Comparison of ENCODE assay signal across 8 cellular contexts in genomic region chr3:39147374-39147709, GRCh38. TPM values are rescaled to one million over a fixed set of nuclear protein-coding genes. Genes with fewer than 3 reads are reported as not detected.
A peak's percentile ranks its signal among the peaks of the same experiment; 100 is the strongest.
DNase-seq lines count a peak whose midpoint lies in the region; ATAC-seq and TF ChIP-seq lines count a peak whose summit lies in the region.

No MANE protein-coding gene starts in this region.

- H3K4me3 ChIP-seq in AG04449 (ENCODE audit: low read depth, low read length) (peak overlapping the region; percentile 32), GM23248 (peak overlapping the region; percentile 48), mesodermal cell (ENCODE audit: extremely low read depth, insufficient read depth, low read length, poor library complexity, severe bottlenecking) (peak overlapping the region; percentile 12)

- H3K9ac ChIP-seq in GM23248 = peak overlapping the region; percentile 98

- CTCF ChIA-PET in AG04449 (lab: Yijun Ruan, JAX) = interaction anchor here (2.0 to 3.5 kb wide), 3 partner anchors 21 to 145 kb away, joined by 5 to 26 read pairs (median 12); no protein-coding TSS in a partner anchor

- no peaks in the 10 kb centered on the region; the same call in 1 of the 2 replicates for H4K20me1 ChIP-seq in GM23248 (ENCODE audit: insufficient read depth)

- peaks cover 100% of the 10 kb centered on the region for H3K36me3 Mint-ChIP-seq in activated T-helper 2 cell treated with anti-CD3 and anti-CD28 coated beads, Interferon-gamma antibody, Interleukin-2, Interleukin-4, amounts not matched to agents 10 μg/mL and 5 μg/mL and 100 μg/mL, durations not matched to agents 14 hours and 24 hours and 36 hours (ENCODE audit: low read depth)

- DNase-seq in AG04449 (ENCODE audit: low read depth, low spot score) (no peak), GM23248 (no peak), NCI-H2029 treated with DMSO at 0.1 percent for 48 hours (lab: John Stamatoyannopoulos, UW) (no peak), Ammon's horn (ENCODE audit: low spot score) (no peak), left lobe of liver (ENCODE audit: low spot score) (no peak)
- DNase-seq in activated T-helper 2 cell treated with anti-CD3 and anti-CD28 coated beads, Interferon-gamma antibody, Interleukin-2, Interleukin-4, amounts not matched to agents 10 μg/mL and 5 μg/mL and 100 μg/mL, durations not matched to agents 14 hours and 24 hours and 36 hours (ENCODE audit: low spot score) = no peak
- DNase-seq in stimulated activated CD4-positive, alpha-beta T cell treated with anti-CD3 and anti-CD28 coated beads, Interleukin-4, amount 100 ng/mL, for 4 hours = no peak

- H3K36me3 ChIP-seq in GM23248 (ENCODE audit: low read depth) (peaks cover 31% of the 10 kb centered on the region), mesodermal cell (ENCODE audit: control insufficient read depth, insufficient read depth, low read length) (peaks cover 54% of the 10 kb centered on the region)

- peak overlapping the region; percentile 94 for H3K27ac Mint-ChIP-seq in activated T-helper 2 cell treated with anti-CD3 and anti-CD28 coated beads, Interferon-gamma antibody, Interleukin-2, Interleukin-4, amounts not matched to agents 10 μg/mL and 5 μg/mL and 100 μg/mL, durations not matched to agents 14 hours and 24 hours and 36 hours

- peaks cover 62% of the 10 kb centered on the region for H3K4me1 ChIP-seq in GM23248 (ENCODE audit: insufficient read depth)
- peaks cover 66% of the 10 kb centered on the region for H3K4me1 ChIP-seq in mesodermal cell (ENCODE audit: control insufficient read depth, insufficient read depth, low read length, poor library complexity, severe bottlenecking)

- no peak for TF ChIP-seq CTCF in AG04449 (IDR thresholded peaks at IDR 0.05; ENCODE audit: insufficient read depth, low read length, missing control alignments)

- H3K9me3 ChIP-seq in GM23248 (ENCODE audit: low read depth) (no peaks in the 10 kb centered on the region), mesodermal cell (ENCODE audit: control insufficient read depth, low read length) (no peaks in the 10 kb centered on the region)

- WGBS in GM23248 (ENCODE audit: low coverage in 1 of 2, low lambda C conversion rate in 2 of 2, missing lambda C conversion rate in 2 of 2), 2 experiments = 4 to 13% methylated on average over 5 of the region's 5 CpGs
- WGBS in mesodermal cell (ENCODE audit: insufficient coverage in 2 of 2), 2 experiments = 48 to 56% methylated on average over 5 of the region's 5 CpGs

- peak overlapping the region; percentile 99 for H3K27ac ChIP-seq in GM23248
- H3K27ac ChIP-seq in mesodermal cell (ENCODE audit: low read depth, low read length, severe bottlenecking) = peak overlapping the region; percentile 100

- in situ Hi-C loops in GM23248 (cut with MboI) = no loop called here

- peak overlapping the region; percentile 89 for H3K4me3 Mint-ChIP-seq in activated T-helper 2 cell treated with anti-CD3 and anti-CD28 coated beads, Interferon-gamma antibody, Interleukin-2, Interleukin-4, amounts not matched to agents 10 μg/mL and 5 μg/mL and 100 μg/mL, durations not matched to agents 14 hours and 24 hours and 36 hours (ENCODE audit: low read depth)

- no peak overlapping the region; the same call in 1 of the 2 replicates for H2AFZ ChIP-seq in GM23248

- no peaks in the 10 kb centered on the region for H3K9me2 ChIP-seq in GM23248 (ENCODE audit: insufficient read depth)

- H3K9me3 Mint-ChIP-seq in activated T-helper 2 cell treated with anti-CD3 and anti-CD28 coated beads, Interferon-gamma antibody, Interleukin-2, Interleukin-4, amounts not matched to agents 10 μg/mL and 5 μg/mL and 100 μg/mL, durations not matched to agents 14 hours and 24 hours and 36 hours = no peaks in the 10 kb centered on the region

- H3K27me3 Mint-ChIP-seq in activated T-helper 2 cell treated with anti-CD3 and anti-CD28 coated beads, Interferon-gamma antibody, Interleukin-2, Interleukin-4, amounts not matched to agents 10 μg/mL and 5 μg/mL and 100 μg/mL, durations not matched to agents 14 hours and 24 hours and 36 hours (ENCODE audit: low read depth) = no peaks in the 10 kb centered on the region

- intact Hi-C loops in activated T-helper 2 cell treated with anti-CD3 and anti-CD28 coated beads, Interferon-gamma antibody, Interleukin-2, Interleukin-4, amounts not matched to agents 10 μg/mL and 5 μg/mL and 100 μg/mL, durations not matched to agents 14 hours and 24 hours and 36 hours (cut with micrococcal nuclease) = no loop called here

- no peak for ATAC-seq in left lobe of liver

- peak overlapping the region; percentile 88 for H3K4me2 ChIP-seq in GM23248 (ENCODE audit: unreplicated experiment)

- H3F3A ChIP-seq in GM23248 (ENCODE audit: insufficient read depth) = peaks cover 67% of the 10 kb centered on the region

- H3K27me3 ChIP-seq in GM23248 (replicated peaks; ENCODE audit: insufficient read depth) = no peaks in the 10 kb centered on the region

- peaks cover 89% of the 10 kb centered on the region for H3K79me2 ChIP-seq in GM23248 (ENCODE audit: insufficient read depth)

- H3K4me1 Mint-ChIP-seq in activated T-helper 2 cell treated with anti-CD3 and anti-CD28 coated beads, Interferon-gamma antibody, Interleukin-2, Interleukin-4, amounts not matched to agents 10 μg/mL and 5 μg/mL and 100 μg/mL, durations not matched to agents 14 hours and 24 hours and 36 hours (ENCODE audit: low read depth) = peaks cover 61% of the 10 kb centered on the region

- POLR2A ChIA-PET in AG04449 (lab: Yijun Ruan, JAX) = interaction anchor here (0.7 to 1.9 kb wide), 5 partner anchors 13 to 41 kb away, joined by 3 to 12 read pairs (median 6); partner anchors contain the start of genes GORASP1 and TTC21A

RNA-seq across cellular contexts. Expression of gene CSRNP1, which starts 6.0 kb away (rescaled TPM):
- total RNA-seq in GM23248 (2014; rRNA removed; shearing (Covaris generic)) = 22.5 and 23.1 TPM in 2 replicates
- 14.2 and 16.4 TPM in 2 replicates for polyA plus RNA-seq in GM23248 (2016; fragmentation: Nextera tagmentation; extraction: Ambion mirVana)
- 54.0 and 55.4 TPM in 2 replicates for total RNA-seq in activated T-helper 2 cell treated with anti-CD3 and anti-CD28 coated beads, Interferon-gamma antibody, Interleukin-2, Interleukin-4, amounts not matched to agents 10 μg/mL and 5 μg/mL and 100 μg/mL, durations not matched to agents 14 hours and 24 hours and 36 hours
- polyA plus RNA-seq in mesodermal cell (2013, experiment 1 of 2) = 43.3 TPM
- polyA plus RNA-seq in mesodermal cell (2013, experiment 2 of 2) = 34.8 TPM
- total RNA-seq in left lobe of liver = 9.0 TPM

RNA-seq across cellular contexts. Expression of gene TTC21A, which starts 39.9 kb away (rescaled TPM):
- 0.25 and 1.2 TPM in 2 replicates for total RNA-seq in GM23248 (2014; rRNA removed; shearing (Covaris generic))
- polyA plus RNA-seq in GM23248 (2016; fragmentation: Nextera tagmentation; extraction: Ambion mirVana) = 0.76 and 0.94 TPM in 2 replicates
- 0.55 TPM in 2 replicates for total RNA-seq in activated T-helper 2 cell treated with anti-CD3 and anti-CD28 coated beads, Interferon-gamma antibody, Interleukin-2, Interleukin-4, amounts not matched to agents 10 μg/mL and 5 μg/mL and 100 μg/mL, durations not matched to agents 14 hours and 24 hours and 36 hours
- polyA plus RNA-seq in mesodermal cell (2013, experiment 1 of 2) = 4.5 TPM
- 3.6 TPM for polyA plus RNA-seq in mesodermal cell (2013, experiment 2 of 2)
- total RNA-seq in left lobe of liver = 2.3 TPM

RNA-seq across cellular contexts. Expression of gene GORASP1, which starts 39.9 kb away (rescaled TPM):
- 63.8 and 184 TPM in 2 replicates for total RNA-seq in GM23248 (2014; rRNA removed; shearing (Covaris generic))
- 32.7 and 33.1 TPM in 2 replicates for polyA plus RNA-seq in GM23248 (2016; fragmentation: Nextera tagmentation; extraction: Ambion mirVana)
- total RNA-seq in activated T-helper 2 cell treated with anti-CD3 and anti-CD28 coated beads, Interferon-gamma antibody, Interleukin-2, Interleukin-4, amounts not matched to agents 10 μg/mL and 5 μg/mL and 100 μg/mL, durations not matched to agents 14 hours and 24 hours and 36 hours = 31.8 and 32.6 TPM in 2 replicates
- polyA plus RNA-seq in mesodermal cell (2013, experiment 1 of 2) = 45.0 TPM
- polyA plus RNA-seq in mesodermal cell (2013, experiment 2 of 2) = 38.8 TPM
- total RNA-seq in left lobe of liver = 39.4 TPM

RNA-seq across cellular contexts. Expression of gene XIRP1, which starts 45.1 kb away (rescaled TPM):
- total RNA-seq in GM23248 (2014; rRNA removed; shearing (Covaris generic)) = not detected in 2 replicates
- not detected in 2 replicates for polyA plus RNA-seq in GM23248 (2016; fragmentation: Nextera tagmentation; extraction: Ambion mirVana)
- total RNA-seq in activated T-helper 2 cell treated with anti-CD3 and anti-CD28 coated beads, Interferon-gamma antibody, Interleukin-2, Interleukin-4, amounts not matched to agents 10 μg/mL and 5 μg/mL and 100 μg/mL, durations not matched to agents 14 hours and 24 hours and 36 hours = 4.3 and 4.7 TPM in 2 replicates
- 3.6 TPM for polyA plus RNA-seq in mesodermal cell (2013, experiment 1 of 2)
- polyA plus RNA-seq in mesodermal cell (2013, experiment 2 of 2) = 3.4 TPM
- not detected for total RNA-seq in left lobe of liver
